ENCODE assay signal across 11 cellular contexts in the genomic region with DNA sequence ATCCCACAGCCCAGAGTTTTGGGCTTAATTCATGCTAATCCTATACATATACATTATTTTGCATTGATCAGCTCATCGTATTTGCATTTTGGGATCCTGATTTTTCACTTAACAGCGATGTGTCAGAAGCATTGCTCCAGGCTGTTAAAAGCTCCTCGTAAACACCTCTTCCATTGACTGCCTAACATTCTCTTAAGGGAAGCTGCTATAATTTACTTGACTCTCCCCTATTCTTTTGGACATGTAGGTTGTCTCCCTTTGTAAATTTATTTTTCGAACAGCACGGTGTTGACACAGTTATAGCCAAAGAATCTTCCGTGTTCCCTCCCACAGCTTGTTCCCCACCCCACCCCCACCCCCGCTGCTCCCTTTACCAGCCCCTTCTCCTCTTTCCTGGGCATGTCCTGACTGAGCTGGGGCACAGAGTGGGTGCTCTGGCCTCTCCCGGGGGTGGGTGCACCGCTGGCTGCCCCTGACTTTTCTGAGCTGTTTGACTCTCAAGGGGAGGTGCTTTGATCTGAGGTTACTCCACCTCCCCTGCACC. TPM values are rescaled to one million over a fixed set of nuclear protein-coding genes. Genes with fewer than 3 reads are reported as not detected.
DNase-seq lines count a peak whose midpoint lies in the region; ATAC-seq, FAIRE-seq and TF ChIP-seq lines count a peak whose summit lies in the region.
"Had no signal": no experiment of that assay in that cellular context is flagged by ENCODE, and none has a peak within 500 bp of the region (broad histone marks: within the 10 kb centered on the region; RNA-seq: fewer than 3 reads in every experiment).

No MANE protein-coding gene starts in this region.

- FAIRE-seq in kidney (lab: Jason Lieb, UNC), result no peak
- FAIRE-seq: GM12891 had no signal

- no peaks in the 10 kb centered on the region for H3K36me3 Mint-ChIP-seq in activated naive CD4-positive, alpha-beta T cell treated with anti-CD3 and anti-CD28 coated beads, Interleukin-2, amount 50 U/mL, for 24 hours
- peaks cover 13% of the 10 kb centered on the region for H3K36me3 Mint-ChIP-seq in activated naive CD8-positive, alpha-beta T cell treated with anti-CD3 and anti-CD28 coated beads for 36 hours
- H3K36me3 Mint-ChIP-seq in activated T-helper 2 cell treated with anti-CD3 and anti-CD28 coated beads, Interferon-gamma antibody, Interleukin-2, Interleukin-4, amounts not matched to agents 10 μg/mL and 5 μg/mL and 100 μg/mL, durations not matched to agents 14 hours and 24 hours and 36 hours (ENCODE audit: low read depth), result peaks cover 10% of the 10 kb centered on the region
- H3K36me3 Mint-ChIP-seq: memory B cell had no signal

- peak overlapping the region; percentile 66 for H3K4me3 Mint-ChIP-seq in activated naive CD4-positive, alpha-beta T cell treated with anti-CD3 and anti-CD28 coated beads, Interleukin-2, amount 50 U/mL, for 24 hours
- H3K4me3 Mint-ChIP-seq in activated naive CD8-positive, alpha-beta T cell treated with anti-CD3 and anti-CD28 coated beads for 36 hours, result peak overlapping the region; percentile 80
- no peak overlapping the region for H3K4me3 Mint-ChIP-seq in activated T-helper 2 cell treated with anti-CD3 and anti-CD28 coated beads, Interferon-gamma antibody, Interleukin-2, Interleukin-4, amounts not matched to agents 10 μg/mL and 5 μg/mL and 100 μg/mL, durations not matched to agents 14 hours and 24 hours and 36 hours (ENCODE audit: low read depth)
- H3K4me3 Mint-ChIP-seq: memory B cell had no signal

- intact Hi-C loops in right lobe of liver (cut with DNase I) (no loop called here), thyroid gland (cut with DNase I) (no loop called here), kidney (cut with DNase I) (no loop called here)
- intact Hi-C loops in activated T-helper 2 cell treated with anti-CD3 and anti-CD28 coated beads, Interferon-gamma antibody, Interleukin-2, Interleukin-4, amounts not matched to agents 10 μg/mL and 5 μg/mL and 100 μg/mL, durations not matched to agents 14 hours and 24 hours and 36 hours (cut with micrococcal nuclease), result no loop called here

- ATAC-seq in right lobe of liver, result peak in 2 of 4 donors; percentile 11 to 13

- H3K4me1 ChIP-seq in right lobe of liver (peaks cover 0 to 24% (median 9%) of the 10 kb centered on the region in 4 donors), tibial nerve (peaks cover 0 to 79% (median 31%) of the 10 kb centered on the region in 4 donors), thyroid gland (peaks cover 0 to 14% of the 10 kb centered on the region in 2 donors), kidney (ENCODE audit: control insufficient read depth in 1 of 2, insufficient read depth in 1 of 2, low read depth in 1 of 2, low read length in 2 of 2) (peaks cover 0 to 20% of the 10 kb centered on the region in 2 donors)

- TF ChIP-seq POLR2A in right lobe of liver (IDR thresholded peaks at IDR 0.05) (no peak), tibial nerve (IDR thresholded peaks at IDR 0.05) (no peak), thyroid gland (IDR thresholded peaks at IDR 0.05) (no peak)

- H3K27ac ChIP-seq in right lobe of liver, result peak overlapping the region; percentile 43 to 51 (median 44)
- H3K27ac ChIP-seq in tibial nerve, result peak overlapping the region; percentile 63 to 91 (median 76)
- no peak overlapping the region for H3K27ac ChIP-seq in thyroid gland
- no peak overlapping the region for H3K27ac ChIP-seq in kidney (ENCODE audit: low read depth in 2 of 2, low read length in 2 of 2)

- TF ChIP-seq CTCF in right lobe of liver (IDR thresholded peaks at IDR 0.05), result no peak
- TF ChIP-seq CTCF in tibial nerve (IDR thresholded peaks at IDR 0.05), result no peak
- TF ChIP-seq CTCF in thyroid gland (IDR thresholded peaks at IDR 0.05), result no peak
- TF ChIP-seq CTCF in kidney (IDR thresholded peaks at IDR 0.05; ENCODE audit: borderline replicate concordance, extremely low read depth, insufficient read depth), result no peak

- peaks cover 85% of the 10 kb centered on the region for H3K4me1 Mint-ChIP-seq in activated naive CD4-positive, alpha-beta T cell treated with anti-CD3 and anti-CD28 coated beads, Interleukin-2, amount 50 U/mL, for 24 hours
- H3K4me1 Mint-ChIP-seq in activated naive CD8-positive, alpha-beta T cell treated with anti-CD3 and anti-CD28 coated beads for 36 hours, result peaks cover 82% of the 10 kb centered on the region
- peaks cover 30% of the 10 kb centered on the region for H3K4me1 Mint-ChIP-seq in activated T-helper 2 cell treated with anti-CD3 and anti-CD28 coated beads, Interferon-gamma antibody, Interleukin-2, Interleukin-4, amounts not matched to agents 10 μg/mL and 5 μg/mL and 100 μg/mL, durations not matched to agents 14 hours and 24 hours and 36 hours (ENCODE audit: low read depth)

- H3K27me3 ChIP-seq in right lobe of liver, result no peaks in the 10 kb centered on the region
- no peaks in the 10 kb centered on the region for H3K27me3 ChIP-seq in tibial nerve
- H3K27me3 ChIP-seq in thyroid gland, result no peaks in the 10 kb centered on the region

- peaks cover 0 to 9% (median 3%) of the 10 kb centered on the region in 4 donors for H3K36me3 ChIP-seq in right lobe of liver
- H3K36me3 ChIP-seq in tibial nerve, result peaks cover 0 to 17% (median 0%) of the 10 kb centered on the region in 3 donors
- peaks cover 5 to 21% of the 10 kb centered on the region in 2 donors for H3K36me3 ChIP-seq in thyroid gland
- peaks cover 2 to 9% of the 10 kb centered on the region in 2 donors for H3K36me3 ChIP-seq in kidney (ENCODE audit: control insufficient read depth in 1 of 2, insufficient read depth in 2 of 2, low read length in 2 of 2)

- no peak overlapping the region for H3K9ac ChIP-seq in kidney (ENCODE audit: low read length in 2 of 2)

- TF ChIP-seq EP300 in tibial nerve (IDR thresholded peaks at IDR 0.05), result no peak

- H3K9me3 ChIP-seq in right lobe of liver, result no peaks in the 10 kb centered on the region
- H3K9me3 ChIP-seq in tibial nerve, result no peaks in the 10 kb centered on the region
- no peaks in the 10 kb centered on the region for H3K9me3 ChIP-seq in thyroid gland
- H3K9me3 ChIP-seq in kidney (ENCODE audit: control insufficient read depth in 1 of 2, low read length in 2 of 2), result no peaks in the 10 kb centered on the region

- peak overlapping the region; percentile 86 for H3K27ac Mint-ChIP-seq in activated naive CD4-positive, alpha-beta T cell treated with anti-CD3 and anti-CD28 coated beads, Interleukin-2, amount 50 U/mL, for 24 hours
- peak overlapping the region; percentile 88 for H3K27ac Mint-ChIP-seq in activated naive CD8-positive, alpha-beta T cell treated with anti-CD3 and anti-CD28 coated beads for 36 hours
- H3K27ac Mint-ChIP-seq in activated T-helper 2 cell treated with anti-CD3 and anti-CD28 coated beads, Interferon-gamma antibody, Interleukin-2, Interleukin-4, amounts not matched to agents 10 μg/mL and 5 μg/mL and 100 μg/mL, durations not matched to agents 14 hours and 24 hours and 36 hours, result no peak overlapping the region
- H3K27ac Mint-ChIP-seq: memory B cell had no signal

- WGBS in right lobe of liver (ENCODE audit: insufficient coverage, low coverage, low lambda C conversion rate, missing lambda C conversion rate), result 59% methylated on average over 6 of the region's 9 CpGs
- WGBS in tibial nerve, 2 donors, result 36 to 64% methylated on average over 9 of the region's 9 CpGs
- 72 to 86% methylated on average over 9 of the region's 9 CpGs for WGBS in thyroid gland, 2 donors

- H3K9me3 Mint-ChIP-seq in activated naive CD4-positive, alpha-beta T cell treated with anti-CD3 and anti-CD28 coated beads, Interleukin-2, amount 50 U/mL, for 24 hours, result no peaks in the 10 kb centered on the region
- no peaks in the 10 kb centered on the region for H3K9me3 Mint-ChIP-seq in activated naive CD8-positive, alpha-beta T cell treated with anti-CD3 and anti-CD28 coated beads for 36 hours
- no peaks in the 10 kb centered on the region for H3K9me3 Mint-ChIP-seq in activated T-helper 2 cell treated with anti-CD3 and anti-CD28 coated beads, Interferon-gamma antibody, Interleukin-2, Interleukin-4, amounts not matched to agents 10 μg/mL and 5 μg/mL and 100 μg/mL, durations not matched to agents 14 hours and 24 hours and 36 hours
- H3K9me3 Mint-ChIP-seq: memory B cell had no signal

- H3K27me3 Mint-ChIP-seq in activated naive CD4-positive, alpha-beta T cell treated with anti-CD3 and anti-CD28 coated beads, Interleukin-2, amount 50 U/mL, for 24 hours, result no peaks in the 10 kb centered on the region
- no peaks in the 10 kb centered on the region for H3K27me3 Mint-ChIP-seq in activated naive CD8-positive, alpha-beta T cell treated with anti-CD3 and anti-CD28 coated beads for 36 hours
- H3K27me3 Mint-ChIP-seq in activated T-helper 2 cell treated with anti-CD3 and anti-CD28 coated beads, Interferon-gamma antibody, Interleukin-2, Interleukin-4, amounts not matched to agents 10 μg/mL and 5 μg/mL and 100 μg/mL, durations not matched to agents 14 hours and 24 hours and 36 hours (ENCODE audit: low read depth), result no peaks in the 10 kb centered on the region
- H3K27me3 Mint-ChIP-seq: memory B cell had no signal

- DNase-seq in activated naive CD4-positive, alpha-beta T cell treated with Interleukin-2 at 50 U/mL for 16 hours, result no peak
- DNase-seq in activated naive CD8-positive, alpha-beta T cell treated with anti-CD3 and anti-CD28 coated beads for 36 hours, result no peak
- DNase-seq in right lobe of liver, result no peak
- no peak for DNase-seq in tibial nerve (ENCODE audit: low spot score in 2 of 2)
- DNase-seq in thyroid gland, result no peak
- no peak for DNase-seq in kidney
- DNase-seq in activated T-helper 2 cell treated with anti-CD3 and anti-CD28 coated beads, Interferon-gamma antibody, Interleukin-2, Interleukin-4, amounts not matched to agents 10 μg/mL and 5 μg/mL and 100 μg/mL, durations not matched to agents 14 hours and 24 hours and 36 hours (ENCODE audit: low spot score), result no peak
- DNase-seq: stimulated activated CD4-positive, alpha-beta T cell treated with anti-CD3 and anti-CD28 coated beads, Interleukin-2, amount 100 ng/mL, for 24 hours had no signal

- no peak overlapping the region for H3K4me3 ChIP-seq in right lobe of liver
- H3K4me3 ChIP-seq in tibial nerve, result no peak overlapping the region
- no peak overlapping the region for H3K4me3 ChIP-seq in thyroid gland (replicated peaks in 1 of 3)
- H3K4me3 ChIP-seq in kidney (ENCODE audit: low read length in 2 of 2), result no peak overlapping the region

RNA-seq across cellular contexts. Expression of a gene that starts 22.9 kb away (rescaled TPM):
- 10 to 100 TPM; 14.3 to 17.4 TPM for total RNA-seq in activated naive CD8-positive, alpha-beta T cell treated with anti-CD3 and anti-CD28 coated beads for 36 hours
- 10 to 100 TPM; 15.3 to 24.3 (median 16.7) TPM for total RNA-seq in right lobe of liver
- total RNA-seq in tibial nerve, result 10 to 100 TPM; 10.9 to 28.5 (median 14.7) TPM
- total RNA-seq in thyroid gland, result 10 to 100 TPM; 25.1 to 40.9 (median 34.4) TPM
- total RNA-seq in kidney, result 26.2 TPM
- polyA plus RNA-seq in kidney (ENCODE audit: insufficient read depth, low read depth, low replicate concordance), result 14.4 TPM
- 6.3 and 7.2 TPM in 2 replicates for total RNA-seq in activated T-helper 2 cell treated with anti-CD3 and anti-CD28 coated beads, Interferon-gamma antibody, Interleukin-2, Interleukin-4, amounts not matched to agents 10 μg/mL and 5 μg/mL and 100 μg/mL, durations not matched to agents 14 hours and 24 hours and 36 hours

RNA-seq across cellular contexts. Expression of a gene that starts 50.3 kb away (rescaled TPM):
- 1 to 10 TPM; 5.1 to 5.3 TPM for total RNA-seq in activated naive CD8-positive, alpha-beta T cell treated with anti-CD3 and anti-CD28 coated beads for 36 hours
- total RNA-seq in right lobe of liver (10 to 100 TPM; 10.7 to 38.8 (median 21.0) TPM), tibial nerve (10 to 100 TPM; 14.6 to 25.1 (median 17.5) TPM), thyroid gland (10 to 100 TPM; 28.1 to 60.4 (median 32.7) TPM), kidney (31.7 TPM)
- polyA plus RNA-seq in kidney (ENCODE audit: insufficient read depth, low read depth, low replicate concordance), result 65.5 TPM
- 4.1 and 5.0 TPM in 2 replicates for total RNA-seq in activated T-helper 2 cell treated with anti-CD3 and anti-CD28 coated beads, Interferon-gamma antibody, Interleukin-2, Interleukin-4, amounts not matched to agents 10 μg/mL and 5 μg/mL and 100 μg/mL, durations not matched to agents 14 hours and 24 hours and 36 hours

Comparison
In these comparisons a context has a peak if more than half of its experiments do, and no peak if none do; other contexts are left out.
1. H3K27ac ChIP-seq: peak in right lobe of liver (3 of 3) and tibial nerve (4 of 4); none in thyroid gland (0 of 3) and kidney (0 of 2).